ENCODE assay signal across 8 cellular contexts in genomic region chr5:72818866-72819534, GRCh38. TPM values are rescaled to one million over a fixed set of nuclear protein-coding genes. Genes with fewer than 3 reads are reported as not detected.
DNase-seq lines count a peak whose midpoint lies in the region; ATAC-seq and TF ChIP-seq lines count a peak whose summit lies in the region.

No MANE protein-coding gene starts in this region.

- TF ChIP-seq EP300 in tibial nerve (IDR thresholded peaks at IDR 0.05), result no peak

- no peak overlapping the region for H3K4me3 Mint-ChIP-seq in activated T-helper 1 cell treated with anti-CD3 and anti-CD28 coated beads, Interleukin-12 subunit alpha, Interleukin-12 subunit beta, Interleukin-2, Interleukin-4 antibody, amounts not matched to agents 30 ng/mL and 10 ng/mL and 1 ng/mL, durations not matched to agents 14 hours and 24 hours and 36 hours

- H3K36me3 ChIP-seq in OCI-LY1 (ENCODE audit: insufficient read depth, low read length), result no peaks in the 10 kb centered on the region
- no peaks in the 10 kb centered on the region for H3K36me3 ChIP-seq in neutrophil
- no peaks in the 10 kb centered on the region for H3K36me3 ChIP-seq in tibial nerve

- H3K4me1 ChIP-seq in OCI-LY1 (ENCODE audit: insufficient read depth, low read length, severe bottlenecking) (peaks cover 34% of the 10 kb centered on the region), neutrophil (ENCODE audit: control insufficient read depth in 1 of 2, insufficient read depth in 1 of 2, low read depth in 1 of 2, low read length in 1 of 2) (peaks cover 29 to 32% of the 10 kb centered on the region in 2 experiments), tibial nerve (peaks cover 0 to 51% (median 14%) of the 10 kb centered on the region in 4 donors)

- no peaks in the 10 kb centered on the region for H3F3A ChIP-seq in OCI-LY1 (ENCODE audit: insufficient read depth, low read length)

- H3K9me3 ChIP-seq in OCI-LY1 (ENCODE audit: low read length), result no peaks in the 10 kb centered on the region
- no peaks in the 10 kb centered on the region for H3K9me3 ChIP-seq in neutrophil
- H3K9me3 ChIP-seq in tibial nerve, result no peaks in the 10 kb centered on the region

- H3K4me1 Mint-ChIP-seq in activated T-helper 1 cell treated with anti-CD3 and anti-CD28 coated beads, Interleukin-12 subunit alpha, Interleukin-12 subunit beta, Interleukin-2, Interleukin-4 antibody, amounts not matched to agents 30 ng/mL and 10 ng/mL and 1 ng/mL, durations not matched to agents 14 hours and 24 hours and 36 hours (ENCODE audit: low read depth), result peaks cover 22% of the 10 kb centered on the region

- no peak overlapping the region for H3K27ac Mint-ChIP-seq in activated T-helper 1 cell treated with anti-CD3 and anti-CD28 coated beads, Interleukin-12 subunit alpha, Interleukin-12 subunit beta, Interleukin-2, Interleukin-4 antibody, amounts not matched to agents 30 ng/mL and 10 ng/mL and 1 ng/mL, durations not matched to agents 14 hours and 24 hours and 36 hours

- peaks cover 2% of the 10 kb centered on the region for H3K27me3 Mint-ChIP-seq in activated T-helper 1 cell treated with anti-CD3 and anti-CD28 coated beads, Interleukin-12 subunit alpha, Interleukin-12 subunit beta, Interleukin-2, Interleukin-4 antibody, amounts not matched to agents 30 ng/mL and 10 ng/mL and 1 ng/mL, durations not matched to agents 14 hours and 24 hours and 36 hours (ENCODE audit: insufficient read depth)

- H3K36me3 Mint-ChIP-seq in activated T-helper 1 cell treated with anti-CD3 and anti-CD28 coated beads, Interleukin-12 subunit alpha, Interleukin-12 subunit beta, Interleukin-2, Interleukin-4 antibody, amounts not matched to agents 30 ng/mL and 10 ng/mL and 1 ng/mL, durations not matched to agents 14 hours and 24 hours and 36 hours (ENCODE audit: low read depth), result no peaks in the 10 kb centered on the region

- ATAC-seq in HG02884 (IDR thresholded peaks at IDR 0.05; ENCODE audit: unreplicated experiment), result no peak

- H3K4me3 ChIP-seq in OCI-LY1 (ENCODE audit: low read depth, low read length, poor library complexity, severe bottlenecking) (peak overlapping the region; percentile 72), neutrophil (ENCODE audit: low read depth in 1 of 2, low read length in 1 of 2) (no peak overlapping the region), tibial nerve (peak overlapping the region in 1 of 4 donors; percentile 93)

- no peaks in the 10 kb centered on the region for H4K20me1 ChIP-seq in OCI-LY1 (ENCODE audit: insufficient read depth, low read length)

- intact Hi-C loops in activated T-helper 1 cell treated with anti-CD3 and anti-CD28 coated beads, Interleukin-12 subunit alpha, Interleukin-12 subunit beta, Interleukin-2, Interleukin-4 antibody, amounts not matched to agents 30 ng/mL and 10 ng/mL and 1 ng/mL, durations not matched to agents 14 hours and 24 hours and 36 hours (cut with micrococcal nuclease), result loop anchor here (5.0 to 10.0 kb wide), 4 partner anchors 454 to 1232 kb away; partner anchors contain the start of gene MCCC2

- WGBS in tibial nerve, 2 donors, result 50 to 56% methylated on average over 5 of the region's 5 CpGs

- no peaks in the 10 kb centered on the region for H3K79me2 ChIP-seq in OCI-LY1 (ENCODE audit: insufficient read depth, low read length)

- TF ChIP-seq POLR2A in tibial nerve (IDR thresholded peaks at IDR 0.05), result no peak

- H3K9me2 ChIP-seq in OCI-LY1 (ENCODE audit: low read depth, low read length), result no peaks in the 10 kb centered on the region

- H3K27ac ChIP-seq in OCI-LY1 (ENCODE audit: low read depth, low read length, poor library complexity, severe bottlenecking) (peak overlapping the region; percentile 24), neutrophil (peak overlapping the region; percentile 95), tibial nerve (peak overlapping the region in 1 of 4 donors; percentile 10)

- TF ChIP-seq CTCF in OCI-LY1 (IDR thresholded peaks at IDR 0.05; ENCODE audit: low read length), result peak; percentile 83
- TF ChIP-seq CTCF in neutrophil (IDR thresholded peaks at IDR 0.05), result peak; percentile 70
- TF ChIP-seq CTCF in tibial nerve (IDR thresholded peaks at IDR 0.05), result peak; percentile 33 to 50 (median 49)

- no peaks in the 10 kb centered on the region for H3K9me3 Mint-ChIP-seq in activated T-helper 1 cell treated with anti-CD3 and anti-CD28 coated beads, Interleukin-12 subunit alpha, Interleukin-12 subunit beta, Interleukin-2, Interleukin-4 antibody, amounts not matched to agents 30 ng/mL and 10 ng/mL and 1 ng/mL, durations not matched to agents 14 hours and 24 hours and 36 hours

- no peak overlapping the region for H2AFZ ChIP-seq in OCI-LY1 (ENCODE audit: low read length)

- no peak overlapping the region; the same call in 1 of the 2 replicates for H3K9ac ChIP-seq in OCI-LY1 (ENCODE audit: low read length)

- H3K27me3 ChIP-seq in OCI-LY1 (ENCODE audit: insufficient read depth, low read length) (no peaks in the 10 kb centered on the region), neutrophil (no peaks in the 10 kb centered on the region), tibial nerve (no peaks in the 10 kb centered on the region)

- peak overlapping the region; percentile 78 for H3K4me2 ChIP-seq in OCI-LY1 (ENCODE audit: low read length)

- DNase-seq in GDM1 (lab: John Stamatoyannopoulos, UW) (peak; percentile 48), HUDEP-2 (lab: John Stamatoyannopoulos, UW; ENCODE audit: unreplicated experiment in 76 of 76) (peak in 46 of 76 experiments; percentile 1 to 53 (median 18)), foreskin melanocyte (peak; percentile 65), tibial nerve (ENCODE audit: low spot score in 2 of 2) (peak; percentile 37 to 55)
- DNase-seq in activated T-helper 1 cell treated with anti-CD3 and anti-CD28 coated beads, Interleukin-12 subunit alpha, Interleukin-12 subunit beta, Interleukin-2, Interleukin-4 antibody, amounts not matched to agents 30 ng/mL and 10 ng/mL and 1 ng/mL, durations not matched to agents 14 hours and 24 hours and 36 hours (ENCODE audit: low spot score), result peak; percentile 22

RNA-seq across cellular contexts. Expression of gene TNPO1, which starts 2.5 kb away (rescaled TPM):
- 133 and 142 TPM in 2 replicates for total RNA-seq in activated T-helper 1 cell treated with anti-CD3 and anti-CD28 coated beads, Interleukin-12 subunit alpha, Interleukin-12 subunit beta, Interleukin-2, Interleukin-4 antibody, amounts not matched to agents 30 ng/mL and 10 ng/mL and 1 ng/mL, durations not matched to agents 14 hours and 24 hours and 36 hours
- 100 to 1,000 TPM in 1 of 4 donors, 10 to 100 TPM in 3; 58.2 to 106 (median 81.4) TPM for total RNA-seq in tibial nerve
